Comparison of ENCODE assay signal across 1 cellular context in genomic region chr12:45990468-45991288, GRCh38.
TF ChIP-seq lines count a peak whose summit lies in the region.

Gene SCAF11 (minus strand): TSS chr12:45990574. CDS start chr12:45964167, 26,407 bp downstream.

TF ChIP-seq in K562, 482 proteins besides CTCF, POLR2A, EP300 and RAD21 (continued from another document and continues in another):
- TF ChIP-seq MGA (IDR thresholded peaks at IDR 0.05) (peak; percentile 98), POLR3A (IDR thresholded peaks at IDR 0.05; ENCODE audit: borderline replicate concordance, extremely low read depth, insufficient read depth, insufficient read length) (no peak), BRD4 (IDR thresholded peaks at IDR 0.05) (0 out of 2 replicates have a peak, but pooled peaks have one; percentile 46), CHD4 (IDR thresholded peaks at IDR 0.05; ENCODE audit: insufficient read depth, insufficient replicate concordance, low read depth, low read length, poor library complexity, severe bottlenecking) (no peak), ZNF398 (CRISPR knock-in tag; IDR thresholded peaks at IDR 0.05) (no peak), HMG20A (CRISPR knock-in tag; conservative IDR thresholded peaks at IDR 0.05) (no peak), GABPA (tag; conservative IDR thresholded peaks at IDR 0.05; ENCODE audit: low read depth) (no peak; the same call in 1 of the 2 replicates), ZNF785 (CRISPR knock-in tag; IDR thresholded peaks at IDR 0.05) (no peak), NCOA6 (IDR thresholded peaks at IDR 0.05) (no peak), ZC3H4 (CRISPR knock-in tag; IDR thresholded peaks at IDR 0.05; ENCODE audit: borderline replicate concordance) (no peak), MXD1 (CRISPR knock-in tag; IDR thresholded peaks at IDR 0.05; ENCODE audit: borderline replicate concordance, poor library complexity, severe bottlenecking) (no peak), ARID1B (IDR thresholded peaks at IDR 0.05) (peak; percentile 47; the same call in 1 of the 2 replicates), NCOR1 (IDR thresholded peaks at IDR 0.05) (peak; percentile 66), ZNF407 (IDR thresholded peaks at IDR 0.05; ENCODE audit: low read depth) (no peak), SNRNP70 (optimal IDR thresholded peaks at IDR 0.05; ENCODE audit: low read depth, low read length) (no peak), BHLHE40 (IDR thresholded peaks at IDR 0.05; ENCODE audit: low read length) (peak; percentile 97), STAT5B (CRISPR knock-in tag; IDR thresholded peaks at IDR 0.05) (no peak), ZFP30 (CRISPR knock-in tag; IDR thresholded peaks at IDR 0.05; ENCODE audit: borderline replicate concordance) (no peak), EGR1 (conservative IDR thresholded peaks at IDR 0.05) (peak; percentile 86), NFIC (IDR thresholded peaks at IDR 0.05) (peak; percentile 62), ZBTB26 (CRISPR knock-in tag; IDR thresholded peaks at IDR 0.05) (0 out of 2 replicates have a peak, but pooled peaks have one; percentile 10), ZNF431 (CRISPR knock-in tag; IDR thresholded peaks at IDR 0.05) (peak; percentile 87), NKRF (IDR thresholded peaks at IDR 0.05; ENCODE audit: borderline replicate concordance) (no peak), SMC3 (conservative IDR thresholded peaks at IDR 0.05; ENCODE audit: insufficient read depth, low read depth, low read length) (peak; percentile 64), NRF1 (conservative IDR thresholded peaks at IDR 0.05 in 1 of 2, IDR thresholded peaks at IDR 0.05 in 1 of 2) (peak; percentile 99 to 100), ZNF354B (CRISPR knock-in tag; IDR thresholded peaks at IDR 0.05) (no peak), NFRKB (IDR thresholded peaks at IDR 0.05; ENCODE audit: low read depth) (peak; percentile 68; the same call in 1 of the 2 replicates), HMBOX1 (IDR thresholded peaks at IDR 0.05) (no peak), ZFX (CRISPR knock-in tag; IDR thresholded peaks at IDR 0.05) (no peak)
